10 cellular contexts compared by ENCODE assay signal in the genomic region with DNA sequence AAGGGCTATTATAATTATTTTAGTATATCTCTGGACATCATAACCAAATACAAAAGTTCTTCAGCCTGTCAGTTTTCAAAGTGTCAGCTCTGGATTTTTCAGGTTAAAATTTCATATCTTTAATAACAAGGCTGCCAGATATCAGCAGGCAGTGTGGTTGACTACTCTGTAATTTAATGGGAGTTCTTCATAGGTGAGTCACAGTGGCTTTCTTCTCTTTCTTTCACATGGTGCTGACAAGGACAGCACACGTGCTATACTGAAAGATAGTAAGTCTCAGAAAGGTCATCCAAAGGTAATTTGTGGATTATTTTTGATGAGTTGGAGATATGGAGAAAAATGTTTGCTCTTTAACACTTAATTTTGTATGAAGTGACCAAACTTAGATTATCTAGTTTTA. TPM values are rescaled to one million over a fixed set of nuclear protein-coding genes. Genes with fewer than 3 reads are reported as not detected.
A peak's percentile ranks its signal among the peaks of the same experiment; 100 is the strongest.
DNase-seq lines count a peak whose midpoint lies in the region; FAIRE-seq and TF ChIP-seq lines count a peak whose summit lies in the region.
"Had no signal": no experiment of that assay in that cellular context is flagged by ENCODE, and none has a peak within 500 bp of the region (broad histone marks: within the 10 kb centered on the region; RNA-seq: fewer than 3 reads in every experiment).

No MANE protein-coding gene starts in this region.

- H3K9me3 ChIP-seq in skeletal muscle satellite cell (replicated peaks; ENCODE audit: low read length) = no peaks in the 10 kb centered on the region
- H3K9me3 ChIP-seq: sigmoid colon had no signal

- peaks cover 22% of the 10 kb centered on the region for H3K4me1 ChIP-seq in skeletal muscle satellite cell (ENCODE audit: control insufficient read depth, insufficient read depth, low read length)

- TF ChIP-seq EP300 in Ishikawa (IDR thresholded peaks at IDR 0.05; ENCODE audit: borderline replicate concordance) = peak; percentile 67; the same call in 1 of the 2 replicates

- H3K4me3 ChIP-seq in bronchial epithelial cell (ENCODE audit: low read depth, low read length) = no peak overlapping the region
- no peak overlapping the region for H3K4me3 ChIP-seq in skeletal muscle satellite cell (ENCODE audit: low read length)
- no peak overlapping the region for H3K4me3 ChIP-seq in coronary artery
- H3K4me3 ChIP-seq: sigmoid colon had no signal

- no peak for FAIRE-seq in bronchial epithelial cell (lab: Jason Lieb, UNC)

- H3K9ac ChIP-seq in skeletal muscle satellite cell (ENCODE audit: low read depth, low read length) = no peak overlapping the region

- no peak overlapping the region for H3K27ac ChIP-seq in coronary artery
- H3K27ac ChIP-seq: sigmoid colon had no signal

- H3K36me3 ChIP-seq in bronchial epithelial cell (ENCODE audit: control insufficient read depth, insufficient read depth, low read length) (no peaks in the 10 kb centered on the region), skeletal muscle satellite cell (ENCODE audit: insufficient read depth, low read length) (no peaks in the 10 kb centered on the region)
- H3K36me3 ChIP-seq: sigmoid colon had no signal

- H3K27me3 ChIP-seq in bronchial epithelial cell (ENCODE audit: control insufficient read depth, insufficient read depth, low read length) (no peaks in the 10 kb centered on the region), skeletal muscle satellite cell (ENCODE audit: control insufficient read depth, insufficient read depth, low read length) (no peaks in the 10 kb centered on the region)
- H3K27me3 ChIP-seq: sigmoid colon had no signal

- peak overlapping the region; percentile 4 for H3K4me2 ChIP-seq in skeletal muscle satellite cell (ENCODE audit: low read length)

- TF ChIP-seq CTCF in bronchial epithelial cell (IDR thresholded peaks at IDR 0.05; ENCODE audit: insufficient read depth, low read length, severe bottlenecking) (no peak), coronary artery (IDR thresholded peaks at IDR 0.05) (no peak)

- DNase-seq in NCI-H446 treated with DMSO at 0.1 percent for 48 hours (lab: John Stamatoyannopoulos, UW) (peak; percentile 7), NCI-H446 (lab: John Stamatoyannopoulos, UW) (no peak), bronchial epithelial cell (ENCODE audit: low read depth) (peak; percentile 76), coronary artery (ENCODE audit: low spot score) (no peak), GM19240 (ENCODE audit: insufficient read length, low spot score) (no peak), DMS79 treated with DMSO at 0.1 percent for 48 hours (lab: John Stamatoyannopoulos, UW) (no peak)
- DNase-seq: SHP77, sigmoid colon had no signal

- no peak for TF ChIP-seq RAD21 in Ishikawa (IDR thresholded peaks at IDR 0.05; ENCODE audit: low read depth)

TF ChIP-seq in Ishikawa, 13 proteins besides CTCF, POLR2A, EP300 and RAD21:
- TF ChIP-seq EGR1 (IDR thresholded peaks at IDR 0.05) (no peak), TCF12 (IDR thresholded peaks at IDR 0.05; ENCODE audit: low read depth) (peak; percentile 69), YY1 (IDR thresholded peaks at IDR 0.05; ENCODE audit: low read depth) (no peak), CEBPB (IDR thresholded peaks at IDR 0.05) (no peak), ZBTB7A (IDR thresholded peaks at IDR 0.05; ENCODE audit: low read depth) (no peak), NFIC (IDR thresholded peaks at IDR 0.05) (peak; percentile 71), TEAD4 (IDR thresholded peaks at IDR 0.05) (peak; percentile 74; the same call in 1 of the 2 replicates), CREB1 (IDR thresholded peaks at IDR 0.05; ENCODE audit: low read depth) (no peak), TAF1 (IDR thresholded peaks at IDR 0.05; ENCODE audit: low read depth) (no peak), FOXM1 (IDR thresholded peaks at IDR 0.05; ENCODE audit: borderline replicate concordance, low read depth) (peak; percentile 75; the same call in 1 of the 2 replicates)
- TF ChIP-seq, protein P1, sequence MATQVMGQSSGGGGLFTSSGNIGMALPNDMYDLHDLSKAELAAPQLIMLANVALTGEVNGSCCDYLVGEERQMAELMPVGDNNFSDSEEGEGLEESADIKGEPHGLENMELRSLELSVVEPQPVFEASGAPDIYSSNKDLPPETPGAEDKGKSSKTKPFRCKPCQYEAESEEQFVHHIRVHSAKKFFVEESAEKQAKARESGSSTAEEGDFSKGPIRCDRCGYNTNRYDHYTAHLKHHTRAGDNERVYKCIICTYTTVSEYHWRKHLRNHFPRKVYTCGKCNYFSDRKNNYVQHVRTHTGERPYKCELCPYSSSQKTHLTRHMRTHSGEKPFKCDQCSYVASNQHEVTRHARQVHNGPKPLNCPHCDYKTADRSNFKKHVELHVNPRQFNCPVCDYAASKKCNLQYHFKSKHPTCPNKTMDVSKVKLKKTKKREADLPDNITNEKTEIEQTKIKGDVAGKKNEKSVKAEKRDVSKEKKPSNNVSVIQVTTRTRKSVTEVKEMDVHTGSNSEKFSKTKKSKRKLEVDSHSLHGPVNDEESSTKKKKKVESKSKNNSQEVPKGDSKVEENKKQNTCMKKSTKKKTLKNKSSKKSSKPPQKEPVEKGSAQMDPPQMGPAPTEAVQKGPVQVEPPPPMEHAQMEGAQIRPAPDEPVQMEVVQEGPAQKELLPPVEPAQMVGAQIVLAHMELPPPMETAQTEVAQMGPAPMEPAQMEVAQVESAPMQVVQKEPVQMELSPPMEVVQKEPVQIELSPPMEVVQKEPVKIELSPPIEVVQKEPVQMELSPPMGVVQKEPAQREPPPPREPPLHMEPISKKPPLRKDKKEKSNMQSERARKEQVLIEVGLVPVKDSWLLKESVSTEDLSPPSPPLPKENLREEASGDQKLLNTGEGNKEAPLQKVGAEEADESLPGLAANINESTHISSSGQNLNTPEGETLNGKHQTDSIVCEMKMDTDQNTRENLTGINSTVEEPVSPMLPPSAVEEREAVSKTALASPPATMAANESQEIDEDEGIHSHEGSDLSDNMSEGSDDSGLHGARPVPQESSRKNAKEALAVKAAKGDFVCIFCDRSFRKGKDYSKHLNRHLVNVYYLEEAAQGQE (IDR thresholded peaks at IDR 0.05; ENCODE audit: low read depth) = peak; percentile 63; the same call in 1 of the 2 replicates
- TF ChIP-seq, protein P2, sequence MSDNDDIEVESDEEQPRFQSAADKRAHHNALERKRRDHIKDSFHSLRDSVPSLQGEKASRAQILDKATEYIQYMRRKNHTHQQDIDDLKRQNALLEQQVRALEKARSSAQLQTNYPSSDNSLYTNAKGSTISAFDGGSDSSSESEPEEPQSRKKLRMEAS (IDR thresholded peaks at IDR 0.05) = peak; percentile 89
- TF ChIP-seq, protein P3, sequence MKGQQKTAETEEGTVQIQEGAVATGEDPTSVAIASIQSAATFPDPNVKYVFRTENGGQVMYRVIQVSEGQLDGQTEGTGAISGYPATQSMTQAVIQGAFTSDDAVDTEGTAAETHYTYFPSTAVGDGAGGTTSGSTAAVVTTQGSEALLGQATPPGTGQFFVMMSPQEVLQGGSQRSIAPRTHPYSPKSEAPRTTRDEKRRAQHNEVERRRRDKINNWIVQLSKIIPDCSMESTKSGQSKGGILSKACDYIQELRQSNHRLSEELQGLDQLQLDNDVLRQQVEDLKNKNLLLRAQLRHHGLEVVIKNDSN (IDR thresholded peaks at IDR 0.05) = peak; percentile 57; the same call in 1 of the 2 replicates

RNA-seq across cellular contexts. Expression of a gene that starts 43.2 kb away (rescaled TPM):
- 24.7 and 37.1 TPM in 2 replicates for total RNA-seq in bronchial epithelial cell
- total RNA-seq in skeletal muscle satellite cell (2012; rRNA removed) = 23.2 and 27.4 TPM in 2 replicates

Comparison
In these comparisons a context has a peak if more than half of its experiments do, and no peak if none do; other contexts are left out.
1. DNase-seq: peak in NCI-H446 treated with DMSO at 0.1 percent for 48 hours (single experiment) and bronchial epithelial cell (single experiment); none in NCI-H446 (0 of 2), coronary artery (single experiment), GM19240 (single experiment) and DMS79 treated with DMSO at 0.1 percent for 48 hours (single experiment).